Comparison of ENCODE assay signal across 21 cellular contexts in genomic region chr1:44050261-44050660, GRCh38. TPM values are rescaled to one million over a fixed set of nuclear protein-coding genes. Genes with fewer than 3 reads are reported as not detected.
DNase-seq lines count a peak whose midpoint lies in the region; ATAC-seq, FAIRE-seq and TF ChIP-seq lines count a peak whose summit lies in the region.
"Had no signal": no experiment of that assay in that cellular context is flagged by ENCODE, and none has a peak within 500 bp of the region (broad histone marks: within the 10 kb centered on the region; RNA-seq: fewer than 3 reads in every experiment).

No MANE protein-coding gene starts in this region.

- peak; percentile 5 for FAIRE-seq in keratinocyte (lab: Jason Lieb, UNC)
- FAIRE-seq: bronchial epithelial cell had no signal

- dilution Hi-C loops in keratinocyte (cut with MboI; ENCODE audit: extremely low pct_ligation_motif_present, low sequenced_read_pairs) = no loop called here

- TF ChIP-seq CTCF in AG04450 (IDR thresholded peaks at IDR 0.05; ENCODE audit: low read depth, low read length) (no peak), WTC11 (IDR thresholded peaks at IDR 0.05) (no peak), keratinocyte (optimal IDR thresholded peaks at IDR 0.05 in 1 of 3, IDR thresholded peaks at IDR 0.05 in 1 of 3, conservative IDR thresholded peaks at IDR 0.05 in 1 of 3; ENCODE audit: extremely low read depth in 1 of 3, insufficient read depth in 2 of 3, low read length in 3 of 3) (no peak), neural progenitor cell (IDR thresholded peaks at IDR 0.05) (no peak)

- H3K27ac Mint-ChIP-seq in WTC11 = no peak overlapping the region
- H3K27ac Mint-ChIP-seq in neural progenitor cell = no peak overlapping the region
- H3K27ac Mint-ChIP-seq: CD4-positive, CD25-positive, alpha-beta regulatory T cell had no signal

- peak overlapping the region; percentile 40 for H3K4me2 ChIP-seq in keratinocyte (ENCODE audit: control insufficient read depth, extremely low read depth, insufficient read depth, low read depth, low read length)
- H3K4me2 ChIP-seq in neural progenitor cell = no peak overlapping the region

- H3K4me1 ChIP-seq in keratinocyte (ENCODE audit: control insufficient read depth, extremely low read depth, insufficient read depth, low read length) = peaks cover 32% of the 10 kb centered on the region
- no peaks in the 10 kb centered on the region for H3K4me1 ChIP-seq in neural progenitor cell

- H3K9me1 ChIP-seq in keratinocyte (ENCODE audit: control insufficient read depth, extremely low read depth, insufficient read depth, low read length) = no peaks in the 10 kb centered on the region

- H3K9me3 Mint-ChIP-seq in WTC11 = no peaks in the 10 kb centered on the region
- H3K9me3 Mint-ChIP-seq in neural progenitor cell = peaks cover 2% of the 10 kb centered on the region
- H3K9me3 Mint-ChIP-seq: CD4-positive, CD25-positive, alpha-beta regulatory T cell had no signal

- no peaks in the 10 kb centered on the region for H3K36me3 Mint-ChIP-seq in WTC11
- H3K36me3 Mint-ChIP-seq in neural progenitor cell = no peaks in the 10 kb centered on the region
- H3K36me3 Mint-ChIP-seq: CD4-positive, CD25-positive, alpha-beta regulatory T cell had no signal

- H2AFZ ChIP-seq in keratinocyte (ENCODE audit: control insufficient read depth, low read length) = no peak overlapping the region
- no peak overlapping the region for H2AFZ ChIP-seq in neural progenitor cell (replicated peaks)

- H3K4me3 Mint-ChIP-seq in WTC11 (no peak overlapping the region), neural progenitor cell (no peak overlapping the region)
- H3K4me3 Mint-ChIP-seq: CD4-positive, CD25-positive, alpha-beta regulatory T cell had no signal

- H3K27me3 ChIP-seq in AG04450 (ENCODE audit: control insufficient read depth, insufficient read depth, low read length) (no peaks in the 10 kb centered on the region), keratinocyte (ENCODE audit: control insufficient read depth, extremely low read depth, insufficient read depth, low read length) (no peaks in the 10 kb centered on the region), neural progenitor cell (no peaks in the 10 kb centered on the region)
- H3K27me3 ChIP-seq: left lung, suprapubic skin had no signal

- H4K20me1 ChIP-seq in keratinocyte (ENCODE audit: control insufficient read depth, extremely low read depth, insufficient read depth, low read length) (no peaks in the 10 kb centered on the region), neural progenitor cell (ENCODE audit: low read depth) (no peaks in the 10 kb centered on the region)

- no peak overlapping the region for H3K4me3 ChIP-seq in AG04450 (ENCODE audit: low read depth, low read length)
- H3K4me3 ChIP-seq in keratinocyte (ENCODE audit: control insufficient read depth in 2 of 3, extremely low read depth in 1 of 3, insufficient read depth in 2 of 3, low read depth in 1 of 3, low read length in 3 of 3) = no peak overlapping the region
- H3K4me3 ChIP-seq in neural progenitor cell = no peak overlapping the region
- H3K4me3 ChIP-seq: left lung, mucosa of descending colon, suprapubic skin had no signal

- H3K27me3 Mint-ChIP-seq in WTC11 (ENCODE audit: low read depth) = peaks cover 18% of the 10 kb centered on the region
- peaks cover 4% of the 10 kb centered on the region for H3K27me3 Mint-ChIP-seq in neural progenitor cell (ENCODE audit: insufficient read depth, low read depth)

- H3K9me3 ChIP-seq in AG04450 (ENCODE audit: control insufficient read depth, insufficient read depth, low read length) (no peaks in the 10 kb centered on the region), keratinocyte (ENCODE audit: control insufficient read depth, low read depth, low read length) (no peaks in the 10 kb centered on the region), neural progenitor cell (ENCODE audit: low read depth) (no peaks in the 10 kb centered on the region)
- H3K9me3 ChIP-seq: left lung, mucosa of descending colon, suprapubic skin had no signal

- H3K27ac ChIP-seq in AG04450 (ENCODE audit: low read depth, low read length) (peak overlapping the region; percentile 57), keratinocyte (ENCODE audit: control insufficient read depth, insufficient read depth, low read length) (no peak overlapping the region), neural progenitor cell (no peak overlapping the region)
- H3K27ac ChIP-seq: HL-60, suprapubic skin had no signal

- POLR2A ChIA-PET in AG04450 (lab: Yijun Ruan, JAX) (interaction anchor here (1.8 kb wide), 1 partner anchor 22 kb away, joined by 8 read pairs; no protein-coding TSS in a partner anchor), WTC11 (lab: Charles Lee) (no interaction called here)

- H3K36me3 ChIP-seq in keratinocyte (ENCODE audit: control insufficient read depth in 2 of 2, extremely low read depth in 1 of 2, insufficient read depth in 2 of 2, low read length in 2 of 2) (no peaks in the 10 kb centered on the region), neural progenitor cell (no peaks in the 10 kb centered on the region)
- H3K36me3 ChIP-seq: left lung, suprapubic skin had no signal

- H3K4me1 Mint-ChIP-seq in WTC11 (no peaks in the 10 kb centered on the region), neural progenitor cell (peaks cover 16% of the 10 kb centered on the region)

- CTCF ChIA-PET in AG04450 (lab: Charles Lee) = interaction anchor here (7.1 kb wide), 1 partner anchor 44 kb away, joined by 182 read pairs; no protein-coding TSS in a partner anchor
- CTCF ChIA-PET in WTC11 (lab: Charles Lee) = interaction anchor here (1.3 to 6.8 kb wide), 3 partner anchors 15 to 116 kb away, joined by 4 to 84 read pairs (median 6); no protein-coding TSS in a partner anchor

- H3F3A ChIP-seq in neural progenitor cell (ENCODE audit: low read depth) = no peaks in the 10 kb centered on the region

- H3K9ac ChIP-seq in keratinocyte (ENCODE audit: control insufficient read depth, extremely low read depth, insufficient read depth, low read length) (no peak overlapping the region), neural progenitor cell (no peak overlapping the region)

- DNase-seq in AG04450 (ENCODE audit: low read depth, low spot score) (no peak), MV-4-11 (lab: John Stamatoyannopoulos, UW) (peak; percentile 15), WTC11 (ENCODE audit: low spot score) (no peak), keratinocyte (ENCODE audit: low read depth, low spot score) (no peak), neural progenitor cell (ENCODE audit: low spot score) (no peak), NCI-H2227 treated with DMSO at 0.1 percent for 48 hours (lab: John Stamatoyannopoulos, UW) (no peak), iPS-NIHi11 (ENCODE audit: low spot score) (no peak)
- DNase-seq: activated CD4-positive, alpha-beta T cell treated with anti-CD3 and anti-CD28 coated beads for 48 hours; activated CD8-positive, alpha-beta memory T cell treated with anti-CD3 and anti-CD28 coated beads, Interleukin-2, amount 50 U/mL, for 4 hours; CD4-positive, CD25-positive, alpha-beta regulatory T cell; GF-D8; KBM-7; left lung; mucosa of descending colon; NCI-H1105; OCI-M1; stimulated activated CD4-positive, alpha-beta T cell treated with anti-CD3 and anti-CD28 coated beads, Interleukin-15, amount 100 ng/mL, for 24 hours had no signal

- H3K79me2 ChIP-seq in keratinocyte (ENCODE audit: control insufficient read depth, insufficient read depth, low read length) (no peaks in the 10 kb centered on the region), neural progenitor cell (ENCODE audit: low read depth) (no peaks in the 10 kb centered on the region)

- ATAC-seq in WTC11 = peak; percentile 27
- ATAC-seq in GM19455 (IDR thresholded peaks at IDR 0.05; ENCODE audit: unreplicated experiment) = no peak
- ATAC-seq: mucosa of descending colon had no signal

TF ChIP-seq in WTC11, 78 proteins besides CTCF, POLR2A, EP300 and RAD21 (continues in another document):
- TF ChIP-seq CREM (CRISPR knock-in tag; IDR thresholded peaks at IDR 0.05) (no peak), CDX4 (CRISPR knock-in tag; IDR thresholded peaks at IDR 0.05; ENCODE audit: borderline replicate concordance) (no peak), MAX (CRISPR knock-in tag; IDR thresholded peaks at IDR 0.05) (no peak), JAZF1 (CRISPR knock-in tag; IDR thresholded peaks at IDR 0.05) (no peak), PRRX2 (CRISPR knock-in tag; IDR thresholded peaks at IDR 0.05) (no peak)

RNA-seq across cellular contexts. Expression of gene SLC6A9, which starts 19.0 kb away (rescaled TPM):
- polyA plus RNA-seq in AG04450 (2011; rRNA removed) (16.3 and 17.3 TPM in 2 replicates), keratinocyte (4.3 to 7.5 TPM (median 5.3 TPM) in 3 replicates)
- 29.5 and 34.1 TPM in 2 replicates for polyA minus RNA-seq in AG04450 (2011; rRNA and poly(A)+ RNA removed)
- total RNA-seq in WTC11 (2021) (10.2 to 14.4 TPM (median 12.5 TPM) in 3 replicates), neural progenitor cell (ENCODE audit: low replicate concordance) (1.4 and 5.6 TPM in 2 replicates)
- 5.0 TPM for polyA plus RNA-seq in keratinocyte (2011; ENCODE audit: low read depth)
- polyA plus RNA-seq in keratinocyte (2011; cell fraction: cytosol; rRNA removed) = 3.5 and 4.5 TPM in 2 replicates
- 12.6 and 13.2 TPM in 2 replicates for polyA plus RNA-seq in keratinocyte (2011; cell fraction: nucleus; rRNA removed)
- polyA plus RNA-seq in keratinocyte (2012; ENCODE audit: low replicate concordance) = 10.8 and 23.3 TPM in 2 replicates
- 9.1 to 24.4 TPM (median 10.9 TPM) in 3 replicates for polyA minus RNA-seq in keratinocyte
- 12.3 TPM for polyA minus RNA-seq in keratinocyte (2011; cell fraction: cytosol; rRNA and poly(A)+ RNA removed)
- polyA minus RNA-seq in keratinocyte (2011; cell fraction: nucleus; rRNA and poly(A)+ RNA removed) = 11.6 TPM in 2 replicates

RNA-seq across cellular contexts. Expression of gene CCDC24, which starts 58.9 kb away (rescaled TPM):
- polyA plus RNA-seq in AG04450 (2011; rRNA removed) = 1.1 and 1.6 TPM in 2 replicates
- polyA minus RNA-seq in AG04450 (2011; rRNA and poly(A)+ RNA removed) = 0.92 and 1.0 TPM in 2 replicates
- 12.1 to 20.1 TPM (median 19.2 TPM) in 3 replicates for total RNA-seq in WTC11 (2021)
- 5.2 to 6.2 TPM (median 5.2 TPM) in 3 replicates for polyA plus RNA-seq in keratinocyte
- 2.0 TPM for polyA plus RNA-seq in keratinocyte (2011; ENCODE audit: low read depth)
- polyA plus RNA-seq in keratinocyte (2011; cell fraction: cytosol; rRNA removed) = 3.0 and 7.9 TPM in 2 replicates
- polyA plus RNA-seq in keratinocyte (2011; cell fraction: nucleus; rRNA removed) = 13.4 and 19.2 TPM in 2 replicates
- polyA plus RNA-seq in keratinocyte (2012; ENCODE audit: low replicate concordance) = 2.3 and 9.6 TPM in 2 replicates
- polyA minus RNA-seq in keratinocyte = 1.4 to 3.9 TPM (median 2.9 TPM) in 3 replicates
- 7.5 TPM for polyA minus RNA-seq in keratinocyte (2011; cell fraction: cytosol; rRNA and poly(A)+ RNA removed)
- 4.0 and 4.2 TPM in 2 replicates for polyA minus RNA-seq in keratinocyte (2011; cell fraction: nucleus; rRNA and poly(A)+ RNA removed)
- 3.3 and 13.5 TPM in 2 replicates for total RNA-seq in neural progenitor cell (ENCODE audit: low replicate concordance)
